Comparison of ENCODE assay signal across 11 cellular contexts in the genomic region with DNA sequence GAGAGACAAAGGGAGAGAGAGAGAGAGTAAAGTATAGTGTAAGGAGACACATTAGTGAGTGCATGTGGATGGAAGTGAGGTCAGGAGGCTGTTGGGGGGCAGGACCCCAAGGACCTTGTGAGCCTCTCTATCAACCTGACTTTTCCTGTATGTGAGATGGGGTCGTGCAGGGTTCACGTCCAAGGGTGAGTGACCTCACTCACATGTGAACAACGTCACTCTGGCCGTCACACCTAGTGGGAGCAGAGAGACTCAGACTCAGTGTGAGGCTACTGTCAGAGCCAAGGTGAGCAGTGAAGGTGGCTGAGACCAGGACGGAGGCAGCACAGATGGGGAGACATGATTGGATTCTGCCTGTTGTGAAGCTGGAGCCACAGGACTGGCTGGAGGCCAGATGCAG.
DNase-seq lines count a peak whose midpoint lies in the region; ATAC-seq, FAIRE-seq and TF ChIP-seq lines count a peak whose summit lies in the region.
"Had no signal": no experiment of that assay in that cellular context is flagged by ENCODE, and none has a peak within 500 bp of the region (broad histone marks: within the 10 kb centered on the region; RNA-seq: fewer than 3 reads in every experiment).

No MANE protein-coding gene starts in this region.

- peaks cover 0 to 51% (median 4%) of the 10 kb centered on the region in 4 donors for H3K36me3 ChIP-seq in liver (ENCODE audit: control insufficient read depth in 4 of 4, insufficient read depth in 3 of 4, low read depth in 1 of 4, low read length in 3 of 4)
- peaks cover 3 to 5% of the 10 kb centered on the region in 2 experiments; a peak in 2 of 5 replicates for H3K36me3 ChIP-seq in HepG2 (replicated peaks in 1 of 2; ENCODE audit: control insufficient read depth in 1 of 2, insufficient read depth in 2 of 2, low read length in 2 of 2)

- no peaks in the 10 kb centered on the region for H3K79me2 ChIP-seq in HepG2 (ENCODE audit: insufficient read depth, low read length)

- no peak for TF ChIP-seq CTCF in liver (IDR thresholded peaks at IDR 0.05; ENCODE audit: low read depth, low read length, missing input control)
- no peak for TF ChIP-seq CTCF in HepG2 (CRISPR knock-in tag; IDR thresholded peaks at IDR 0.05)

- no peaks in the 10 kb centered on the region for H3K27me3 Mint-ChIP-seq in activated naive CD8-positive, alpha-beta T cell treated with anti-CD3 and anti-CD28 coated beads, Interleukin-2, amount 50 U/mL, for 24 hours
- H3K27me3 Mint-ChIP-seq in natural killer cell treated with Interleukin-12 subunit alpha and Interleukin-12 subunit beta and Interleukin-15 and Interleukin-18, amount 100 ng/mL, for 72 hours: no peaks in the 10 kb centered on the region

- peaks cover 82% of the 10 kb centered on the region for H3K4me1 Mint-ChIP-seq in activated naive CD8-positive, alpha-beta T cell treated with anti-CD3 and anti-CD28 coated beads, Interleukin-2, amount 50 U/mL, for 24 hours
- H3K4me1 Mint-ChIP-seq in natural killer cell treated with Interleukin-12 subunit alpha and Interleukin-12 subunit beta and Interleukin-15 and Interleukin-18, amount 100 ng/mL, for 72 hours (ENCODE audit: low read depth in 2 of 2): peaks cover 81 to 90% of the 10 kb centered on the region in 2 donors

- no peaks in the 10 kb centered on the region for H4K20me1 ChIP-seq in HepG2 (ENCODE audit: insufficient read depth, low read length)

- H2AFZ ChIP-seq in HepG2 (ENCODE audit: low read length): no peak overlapping the region

- POLR2A ChIA-PET in HepG2 (lab: Yijun Ruan, JAX): no interaction called here

- no peaks in the 10 kb centered on the region for H3K9me3 Mint-ChIP-seq in activated naive CD8-positive, alpha-beta T cell treated with anti-CD3 and anti-CD28 coated beads, Interleukin-2, amount 50 U/mL, for 24 hours
- no peaks in the 10 kb centered on the region for H3K9me3 Mint-ChIP-seq in natural killer cell treated with Interleukin-12 subunit alpha and Interleukin-12 subunit beta and Interleukin-15 and Interleukin-18, amount 100 ng/mL, for 72 hours

- TF ChIP-seq EP300 in HepG2 (IDR thresholded peaks at IDR 0.05; ENCODE audit: low read depth in 2 of 2, low read length in 2 of 2) (no peak), HepG2 (CRISPR knock-in tag; IDR thresholded peaks at IDR 0.05; ENCODE audit: borderline replicate concordance) (no peak)

- BruUV-seq in HepG2 (replicated peaks; lab: Mats Ljungman, UMichigan): no TSS peak

- in situ Hi-C loops in HepG2 (cut with HindIII; ENCODE audit: extremely low pct_ligation_motif_present, low pct_unique_long_range_greater_than_20kb): no loop called here

- H3K36me3 Mint-ChIP-seq in activated naive CD8-positive, alpha-beta T cell treated with anti-CD3 and anti-CD28 coated beads, Interleukin-2, amount 50 U/mL, for 24 hours (ENCODE audit: low read depth): peaks cover 68% of the 10 kb centered on the region
- peaks cover 26% of the 10 kb centered on the region for H3K36me3 Mint-ChIP-seq in natural killer cell treated with Interleukin-12 subunit alpha and Interleukin-12 subunit beta and Interleukin-15 and Interleukin-18, amount 100 ng/mL, for 72 hours

- H3K4me3 Mint-ChIP-seq in activated naive CD8-positive, alpha-beta T cell treated with anti-CD3 and anti-CD28 coated beads, Interleukin-2, amount 50 U/mL, for 24 hours: peak overlapping the region; percentile 99
- H3K4me3 Mint-ChIP-seq in natural killer cell treated with Interleukin-12 subunit alpha and Interleukin-12 subunit beta and Interleukin-15 and Interleukin-18, amount 100 ng/mL, for 72 hours: peak overlapping the region; percentile 79

- FAIRE-seq in HepG2 (lab: Jason Lieb, UNC): no peak

- H3K27me3 ChIP-seq in liver (ENCODE audit: control insufficient read depth in 4 of 4, insufficient read depth in 4 of 4, low read length in 3 of 4) (no peaks in the 10 kb centered on the region), HepG2 (ENCODE audit: control insufficient read depth in 1 of 2, insufficient read depth in 2 of 2, low read length in 2 of 2) (no peaks in the 10 kb centered on the region)
- H3K27me3 ChIP-seq: heart left ventricle had no signal

- 76% methylated on average over 5 of the region's 5 CpGs for WGBS in liver
- 93% methylated on average over 3 of the region's 5 CpGs for WGBS in HepG2 (ENCODE audit: low lambda C conversion rate)

- no peak for ATAC-seq in HepG2
- no peak for ATAC-seq in activated naive CD8-positive, alpha-beta T cell treated with anti-CD3 and anti-CD28 coated beads, Interleukin-2, amount 50 U/mL, for 24 hours
- ATAC-seq in natural killer cell treated with Interleukin-12 subunit alpha and Interleukin-12 subunit beta and Interleukin-15 and Interleukin-18, amount 100 ng/mL, for 72 hours: no peak
- no peak for ATAC-seq in GM21515 (IDR thresholded peaks at IDR 0.05; ENCODE audit: unreplicated experiment)
- ATAC-seq in HG02763 (IDR thresholded peaks at IDR 0.05; ENCODE audit: unreplicated experiment): no peak
- no peak for ATAC-seq in GM21447 (IDR thresholded peaks at IDR 0.05; ENCODE audit: unreplicated experiment)
- ATAC-seq: Right ventricle myocardium inferior had no signal

- H3K4me3 ChIP-seq in liver (ENCODE audit: low read depth in 1 of 3, low read length in 3 of 3): no peak overlapping the region
- no peak overlapping the region for H3K4me3 ChIP-seq in HepG2 (replicated peaks in 1 of 3; ENCODE audit: insufficient read depth in 1 of 3, low read depth in 2 of 3, low read length in 3 of 3)

- DNase-seq in HepG2 (ENCODE audit: low spot score): no peak
- peak; percentile 36 for DNase-seq in activated naive CD8-positive, alpha-beta T cell treated with anti-CD3 and anti-CD28 coated beads, Interleukin-2, amount 50 U/mL, for 24 hours
- no peak for DNase-seq in natural killer cell treated with Interleukin-12 subunit alpha and Interleukin-12 subunit beta and Interleukin-15 and Interleukin-18, amount 100 ng/mL, for 72 hours (ENCODE audit: low spot score)
- DNase-seq in NCI-H2171 treated with DMSO at 0.1 percent for 48 hours (lab: John Stamatoyannopoulos, UW): no peak
- DNase-seq: NCI-H1417 treated with DMSO at 0.1 percent for 48 hours had no signal

- H3K9ac ChIP-seq in liver (ENCODE audit: low read depth in 1 of 2, low read length in 2 of 2) (no peak overlapping the region), HepG2 (ENCODE audit: insufficient read depth, low read depth, low read length) (no peak overlapping the region)

- intact Hi-C loops in HepG2 (cut with micrococcal nuclease; ENCODE audit: unreplicated experiment): no loop called here

- H3K4me2 ChIP-seq in HepG2 (ENCODE audit: low read depth, low read length): no peak overlapping the region

- peak overlapping the region; percentile 82 for H3K27ac Mint-ChIP-seq in activated naive CD8-positive, alpha-beta T cell treated with anti-CD3 and anti-CD28 coated beads, Interleukin-2, amount 50 U/mL, for 24 hours
- H3K27ac Mint-ChIP-seq in natural killer cell treated with Interleukin-12 subunit alpha and Interleukin-12 subunit beta and Interleukin-15 and Interleukin-18, amount 100 ng/mL, for 72 hours: peak overlapping the region; percentile 95 to 99

- H3K9me3 ChIP-seq in liver (ENCODE audit: control insufficient read depth in 4 of 4, low read length in 3 of 4): no peaks in the 10 kb centered on the region
- no peaks in the 10 kb centered on the region for H3K9me3 ChIP-seq in HepG2 (ENCODE audit: low read length)
- H3K9me3 ChIP-seq: heart left ventricle had no signal

- CTCF ChIA-PET in HepG2 (lab: Yijun Ruan, JAX; ENCODE audit: low intra/inter-chr PET ratio, low total read pairs): no interaction called here

- peaks cover 0 to 3% (median 0%) of the 10 kb centered on the region in 4 donors for H3K4me1 ChIP-seq in liver (ENCODE audit: control insufficient read depth in 4 of 4, insufficient read depth in 4 of 4, low read length in 3 of 4)
- H3K4me1 ChIP-seq in HepG2 (ENCODE audit: insufficient read depth, low read length): no peaks in the 10 kb centered on the region

- TF ChIP-seq RAD21 in liver (IDR thresholded peaks at IDR 0.05) (no peak), HepG2 (CRISPR knock-in tag; IDR thresholded peaks at IDR 0.05) (no peak)

- no peak for TF ChIP-seq POLR2A in HepG2 (IDR thresholded peaks at IDR 0.05; ENCODE audit: insufficient read depth in 1 of 2, low read depth in 2 of 2, low read length in 2 of 2)

- peak overlapping the region in 1 of 2 donors; percentile 5 for H3K27ac ChIP-seq in liver (ENCODE audit: low read depth in 1 of 2, low read length in 2 of 2)
- no peak overlapping the region for H3K27ac ChIP-seq in HepG2 (ENCODE audit: extremely low read length, insufficient read depth, low read length)

TF ChIP-seq in liver, 16 proteins besides CTCF, POLR2A, EP300 and RAD21:
- TF ChIP-seq NR2F2 (IDR thresholded peaks at IDR 0.05): peak; percentile 20
- no peak for TF ChIP-seq FOXA2 (IDR thresholded peaks at IDR 0.05)

TF ChIP-seq in HepG2, 621 proteins besides CTCF, POLR2A, EP300 and RAD21 (continues in another document):
- no peak for TF ChIP-seq ZNF44 (CRISPR knock-in tag; IDR thresholded peaks at IDR 0.05)
- TF ChIP-seq YEATS2 (CRISPR knock-in tag; IDR thresholded peaks at IDR 0.05; ENCODE audit: borderline replicate concordance): no peak
- no peak for TF ChIP-seq STAG1 (CRISPR knock-in tag; IDR thresholded peaks at IDR 0.05)
- no peak for TF ChIP-seq BCLAF1 (IDR thresholded peaks at IDR 0.05)
- no peak for TF ChIP-seq ZC3H4 (CRISPR knock-in tag; IDR thresholded peaks at IDR 0.05; ENCODE audit: borderline replicate concordance)
- no peak for TF ChIP-seq ZNF329 (CRISPR knock-in tag; IDR thresholded peaks at IDR 0.05; ENCODE audit: low read depth)
- no peak for TF ChIP-seq RARA (CRISPR knock-in tag; IDR thresholded peaks at IDR 0.05)
